31 cellular contexts compared by ENCODE assay signal in genomic region chr20:2242678-2243077, GRCh38. TPM values are rescaled to one million over a fixed set of nuclear protein-coding genes. Genes with fewer than 3 reads are reported as not detected.
"Had no signal": no experiment of that assay in that cellular context is flagged by ENCODE, and none has a peak within 500 bp of the region (broad histone marks: within the 10 kb centered on the region; RNA-seq: fewer than 3 reads in every experiment).

No MANE protein-coding gene starts in this region.

- H3K4me3 ChIP-seq: colonic mucosa, esophagus squamous epithelium, gastrocnemius medialis, heart right ventricle, left ventricle myocardium inferior, lower lobe of right lung, mucosa of descending colon had no signal

- FAIRE-seq: endometrium, islet of Langerhans, keratinocyte had no signal

- H3K36me3 ChIP-seq: colonic mucosa, esophagus squamous epithelium, gastrocnemius medialis, heart right ventricle, left ventricle myocardium inferior, lower lobe of right lung had no signal

- H3K4me1 ChIP-seq: colonic mucosa, gastrocnemius medialis, left ventricle myocardium inferior, lower lobe of right lung had no signal

- DNase-seq: colonic mucosa; cortex of kidney; effector CD8-positive, alpha-beta T cell; effector memory CD8-positive, alpha-beta T cell; endodermal cell; erythroblast; esophagus squamous epithelium; foreskin fibroblast; foreskin melanocyte; gastrocnemius medialis; glutamatergic neuron; head of caudate nucleus; heart right ventricle; hippocampal formation; left cardiac atrium; left ventricle myocardium inferior; lower lobe of right lung; mesenchymal stem cell; mucosa of descending colon; naive B cell had no signal

- H3K9me3 ChIP-seq: colonic mucosa, esophagus squamous epithelium, gastrocnemius medialis, heart right ventricle, left ventricle myocardium inferior, lower lobe of right lung, mucosa of descending colon had no signal

- H3K27me3 ChIP-seq: esophagus squamous epithelium had no signal

- ATAC-seq: effector memory CD8-positive, alpha-beta T cell; esophagus mucosa; gastrocnemius medialis; heart right ventricle; left cardiac atrium; lower lobe of right lung; mucosa of descending colon had no signal

- H3K27ac ChIP-seq: colonic mucosa, epithelial cell of prostate, esophagus squamous epithelium, gastrocnemius medialis, heart right ventricle, left ventricle myocardium inferior, lower lobe of right lung had no signal

RNA-seq across cellular contexts. Expression of gene TGM3, which starts 53.1 kb away (rescaled TPM):
- total RNA-seq: dermis microvascular lymphatic vessel endothelial cell, gastrocnemius medialis, glomerular endothelial cell, heart right ventricle, kidney epithelial cell, left cardiac atrium, left ventricle myocardium inferior, lung microvascular endothelial cell, mesenteric fat pad, myocyte had no signal
